ENCODE assay signal across 23 cellular contexts in genomic region chr2:193965263-193965662, GRCh38.
"Had no signal": no experiment of that assay in that cellular context is flagged by ENCODE, and none has a peak within 500 bp of the region (broad histone marks: within the 10 kb centered on the region; RNA-seq: fewer than 3 reads in every experiment).

No MANE protein-coding gene starts in this region.

- H3K27me3 ChIP-seq: stomach, suprapubic skin, tibial nerve had no signal

- H3K27ac Mint-ChIP-seq: activated B cell treated with CpG ODN at 0.5 μM for 24 hours; activated naive CD8-positive, alpha-beta T cell; activated T-helper 2 cell treated with anti-CD3 and anti-CD28 coated beads, Interferon-gamma antibody, Interleukin-2, Interleukin-4, amounts not matched to agents 10 μg/mL and 5 μg/mL and 100 μg/mL, durations not matched to agents 14 hours and 24 hours and 36 hours; nephron; stimulated activated effector memory CD8-positive, alpha-beta T cell treated with anti-CD3 and anti-CD28 coated beads, Interleukin-12 subunit alpha, Interleukin-12 subunit beta, amount 100 ng/mL, for 72 hours had no signal

- H3K36me3 ChIP-seq: stomach, suprapubic skin, tibial nerve had no signal

- DNase-seq: activated B cell treated with CpG ODN at 0.5 μM for 24 hours; activated CD4-positive, alpha-beta T cell treated with anti-CD3 and anti-CD28 coated beads for 4 hours; activated CD4-positive, alpha-beta T cell treated with anti-CD3 and anti-CD28 coated beads, Interleukin-2, amount 50 U/mL, for 48 hours; activated CD8-positive, alpha-beta memory T cell treated with anti-CD3 and anti-CD28 coated beads, Interleukin-2, amount 50 U/mL, for 48 hours; activated naive CD4-positive, alpha-beta T cell; activated T-cell treated with anti-CD3 and anti-CD28 coated beads, Interleukin-2, amount 50 U/mL, for 4 hours; cerebellar nuclear complex; cortex of kidney; islet precursor cell; left cardiac atrium; nucleus accumbens; small intestine; stimulated activated CD4-positive, alpha-beta T cell treated with anti-CD3 and anti-CD28 coated beads, Interleukin-2, amount 100 ng/mL, for 24 hours; stomach; T-helper 1 cell had no signal

- H2AFZ ChIP-seq: parathyroid adenoma had no signal

- H3K4me1 Mint-ChIP-seq: activated B cell treated with CpG ODN at 0.5 μM for 24 hours; nephron; stimulated activated effector memory CD8-positive, alpha-beta T cell treated with anti-CD3 and anti-CD28 coated beads, Interleukin-12 subunit alpha, Interleukin-12 subunit beta, amount 100 ng/mL, for 72 hours had no signal

- H3K36me3 Mint-ChIP-seq: activated naive CD8-positive, alpha-beta T cell; stimulated activated effector memory CD8-positive, alpha-beta T cell treated with anti-CD3 and anti-CD28 coated beads, Interleukin-12 subunit alpha, Interleukin-12 subunit beta, amount 100 ng/mL, for 72 hours had no signal

- H3K27ac ChIP-seq: epithelial cell of prostate, parathyroid adenoma, stomach, suprapubic skin, tibial nerve had no signal

- H3K4me1 ChIP-seq: parathyroid adenoma, stomach, suprapubic skin, tibial nerve had no signal

- H3K4me3 ChIP-seq: stomach, suprapubic skin, tibial nerve had no signal

- H3K9me3 Mint-ChIP-seq: activated B cell treated with CpG ODN at 0.5 μM for 24 hours; activated T-cell treated with anti-CD3 and anti-CD28 coated beads, Interleukin-2, amount 50 U/mL, for 4 hours; activated T-helper 2 cell treated with anti-CD3 and anti-CD28 coated beads, Interferon-gamma antibody, Interleukin-2, Interleukin-4, amounts not matched to agents 10 μg/mL and 5 μg/mL and 100 μg/mL, durations not matched to agents 14 hours and 24 hours and 36 hours; nephron had no signal

- H3K79me2 ChIP-seq: parathyroid adenoma had no signal

- H3K27me3 Mint-ChIP-seq: activated B cell treated with CpG ODN at 0.5 μM for 24 hours had no signal

- H3K9me3 ChIP-seq: stomach, suprapubic skin, tibial nerve had no signal

- H3K4me3 Mint-ChIP-seq: activated B cell treated with CpG ODN at 0.5 μM for 24 hours; activated naive CD8-positive, alpha-beta T cell; activated T-cell treated with anti-CD3 and anti-CD28 coated beads, Interleukin-2, amount 50 U/mL, for 4 hours; nephron; stimulated activated effector memory CD8-positive, alpha-beta T cell treated with anti-CD3 and anti-CD28 coated beads, Interleukin-12 subunit alpha, Interleukin-12 subunit beta, amount 100 ng/mL, for 72 hours had no signal

- H3K9ac ChIP-seq: parathyroid adenoma had no signal
